8 cellular contexts compared by ENCODE assay signal in genomic region chr20:58237318-58238182, GRCh38. TPM values are rescaled to one million over a fixed set of nuclear protein-coding genes. Genes with fewer than 3 reads are reported as not detected.
DNase-seq lines count a peak whose midpoint lies in the region; ATAC-seq and TF ChIP-seq lines count a peak whose summit lies in the region.

No MANE protein-coding gene starts in this region.

- no peak for DNase-seq in Peyer's patch
- no peak for DNase-seq in sigmoid colon
- no peak for DNase-seq in GM10266 (ENCODE audit: extremely low spot score)

- 62 to 65% methylated on average over 7 of the region's 7 CpGs for WGBS in sigmoid colon, 2 donors

- H3K27ac ChIP-seq in DOHH2 (ENCODE audit: low read depth, low read length), result no peak overlapping the region
- peak overlapping the region in 1 of 4 donors; percentile 65 for H3K27ac ChIP-seq in Peyer's patch
- H3K27ac ChIP-seq in duodenal mucosa (ENCODE audit: low read depth, low read length), result no peak overlapping the region
- H3K27ac ChIP-seq in sigmoid colon, result peak overlapping the region in 3 of 4 donors; percentile 11 to 38 (median 16)

- peak overlapping the region; percentile 98 for H3K4me2 ChIP-seq in DOHH2 (ENCODE audit: low read length)

- H3K4me1 ChIP-seq in DOHH2 (ENCODE audit: control insufficient read depth, low read length), result peaks cover 8% of the 10 kb centered on the region
- H3K4me1 ChIP-seq in Peyer's patch, result no peaks in the 10 kb centered on the region
- no peaks in the 10 kb centered on the region for H3K4me1 ChIP-seq in duodenal mucosa (ENCODE audit: control insufficient read depth in 1 of 2, insufficient read depth in 2 of 2, low read length in 2 of 2)
- peaks cover 0 to 11% (median 3%) of the 10 kb centered on the region in 4 donors for H3K4me1 ChIP-seq in sigmoid colon

- H3K27me3 ChIP-seq in DOHH2 (ENCODE audit: control insufficient read depth, low read length) (peaks cover 18% of the 10 kb centered on the region), Peyer's patch (no peaks in the 10 kb centered on the region), duodenal mucosa (ENCODE audit: control insufficient read depth in 1 of 2, insufficient read depth in 2 of 2, low read length in 2 of 2) (no peaks in the 10 kb centered on the region), sigmoid colon (no peaks in the 10 kb centered on the region)

- H3K4me3 ChIP-seq in DOHH2 (ENCODE audit: low read length) (peak overlapping the region; percentile 80), Peyer's patch (peak overlapping the region in 3 of 4 donors; percentile 41 to 51 (median 49)), duodenal mucosa (ENCODE audit: low read depth in 1 of 2, low read length in 2 of 2) (peak overlapping the region; percentile 62 to 73), sigmoid colon (peak overlapping the region in 2 of 4 donors; percentile 46 to 51)

- H3F3A ChIP-seq in DOHH2 (ENCODE audit: control insufficient read depth, insufficient read depth), result peaks cover 3% of the 10 kb centered on the region; the same call in 1 of the 2 replicates

- no peaks in the 10 kb centered on the region for H3K9me2 ChIP-seq in DOHH2 (replicated peaks; ENCODE audit: control insufficient read depth, low read length)

- H3K79me2 ChIP-seq in DOHH2 (ENCODE audit: control insufficient read depth, low read length), result no peaks in the 10 kb centered on the region

- TF ChIP-seq CTCF in DOHH2 (IDR thresholded peaks at IDR 0.05; ENCODE audit: low read depth, low read length, poor library complexity, severe bottlenecking) (peak; percentile 3), Peyer's patch (IDR thresholded peaks at IDR 0.05) (no peak), sigmoid colon (IDR thresholded peaks at IDR 0.05) (no peak), GM10266 (IDR thresholded peaks at IDR 0.05; ENCODE audit: control insufficient read depth, insufficient read depth, low read depth, missing control alignments) (no peak)

- TF ChIP-seq POLR2A in Peyer's patch (IDR thresholded peaks at IDR 0.05) (no peak), sigmoid colon (IDR thresholded peaks at IDR 0.05) (no peak)

- ATAC-seq in HG03520 (IDR thresholded peaks at IDR 0.05; ENCODE audit: unreplicated experiment), result no peak
- ATAC-seq in esophagus mucosa, result no peak
- no peak for ATAC-seq in HG03442 (IDR thresholded peaks at IDR 0.05; ENCODE audit: unreplicated experiment)

- no peak overlapping the region for H3K9ac ChIP-seq in duodenal mucosa (ENCODE audit: low read depth in 1 of 2, low read length in 2 of 2)

- H3K9me3 ChIP-seq in DOHH2 (ENCODE audit: control insufficient read depth, insufficient read depth, low read length) (no peaks in the 10 kb centered on the region), Peyer's patch (no peaks in the 10 kb centered on the region), duodenal mucosa (ENCODE audit: control insufficient read depth in 1 of 2, low read length in 2 of 2) (no peaks in the 10 kb centered on the region), sigmoid colon (no peaks in the 10 kb centered on the region)

- H3K36me3 ChIP-seq in DOHH2 (ENCODE audit: control insufficient read depth, low read length), result no peaks in the 10 kb centered on the region
- H3K36me3 ChIP-seq in Peyer's patch, result peaks cover 0 to 34% (median 0%) of the 10 kb centered on the region in 3 donors
- peaks cover 0 to 19% of the 10 kb centered on the region in 2 donors for H3K36me3 ChIP-seq in duodenal mucosa (ENCODE audit: control insufficient read depth in 1 of 2, insufficient read depth in 2 of 2, low read length in 2 of 2)
- peaks cover under 1 to 52% (median 13%) of the 10 kb centered on the region in 4 donors for H3K36me3 ChIP-seq in sigmoid colon

- intact Hi-C loops in sigmoid colon (cut with DNase I), result loop anchor here (2.0 to 10.0 kb wide), 6 partner anchors 209 to 987 kb away; partner anchors contain the start of genes GNAS, GNAS-AS1, NPEPL1 and STX16

- H4K20me1 ChIP-seq in DOHH2 (ENCODE audit: control insufficient read depth, insufficient read depth, low read depth, low read length), result no peaks in the 10 kb centered on the region

- TF ChIP-seq EP300 in sigmoid colon (IDR thresholded peaks at IDR 0.05), result no peak

RNA-seq across cellular contexts. Expression of gene ANKRD60, which starts 9.1 kb away (rescaled TPM):
- total RNA-seq in Peyer's patch (not detected), sigmoid colon (under 1 TPM in 1 of 4 donors, not detected in 3; 0.82 TPM), esophagus mucosa (not detected)
- not detected for polyA plus RNA-seq in sigmoid colon

Comparison
In these comparisons a context has a peak if more than half of its experiments do, and no peak if none do; other contexts are left out.
1. H3K27ac ChIP-seq: peak in sigmoid colon (3 of 4); none in DOHH2 (single experiment) and duodenal mucosa (single experiment).